8 cellular contexts compared by ENCODE assay signal in genomic region chr7:76020031-76020714, GRCh38. TPM values are rescaled to one million over a fixed set of nuclear protein-coding genes. Genes with fewer than 3 reads are reported as not detected.
DNase-seq lines count a peak whose midpoint lies in the region; ATAC-seq lines count a peak whose summit lies in the region.

No MANE protein-coding gene starts in this region.

- intact Hi-C loops in left colon (cut with DNase I, micrococcal nuclease) = loop anchor here (5.0 to 10.0 kb wide), 2 partner anchors 153 to 155 kb away; no protein-coding TSS in a partner anchor

- DNase-seq in NK-92 treated with Interleukin-12 subunit alpha and Interleukin-12 subunit beta, amount 100 ng/mL, for 24 hours (lab: John Stamatoyannopoulos, UW) = peak; percentile 54
- DNase-seq in NK-92 (lab: John Stamatoyannopoulos, UW; ENCODE audit: unreplicated experiment) = no peak
- peak; percentile 56 to 68 for DNase-seq in NCI-H187 (lab: John Stamatoyannopoulos, UW)
- DNase-seq in activated CD4-positive, CD25-positive, alpha-beta regulatory T cell (lab: John Stamatoyannopoulos, UW) = peak; percentile 23 to 52 (median 38)
- DNase-seq in central memory CD4-positive, alpha-beta T cell = peak; percentile 56
- DNase-seq in left colon = peak; percentile 45 to 85
- peak; percentile 74 for DNase-seq in stimulated activated CD4-positive, alpha-beta T cell treated with anti-CD3 and anti-CD28 coated beads, Interleukin-4, amount 100 ng/mL, for 1 hour

- ATAC-seq in left colon (peak; percentile 97), GM18517 (IDR thresholded peaks at IDR 0.05; ENCODE audit: unreplicated experiment) (no peak)

RNA-seq across cellular contexts. Expression of gene TMEM120A, which starts 25.8 kb away (rescaled TPM):
- 100 to 1,000 TPM; 102 to 104 TPM for total RNA-seq in left colon

RNA-seq across cellular contexts. Expression of gene STYXL1, which starts 27.6 kb away (rescaled TPM):
- 10 to 100 TPM; 19.0 to 26.0 TPM for total RNA-seq in left colon

RNA-seq across cellular contexts. Expression of gene MDH2, which starts 27.7 kb away (rescaled TPM):
- total RNA-seq in left colon = 100 to 1,000 TPM; 226 to 284 TPM
